Comparison of ENCODE assay signal across 1 cellular context in genomic region chr1:116852367-116852766, GRCh38.
TF ChIP-seq lines count a peak whose summit lies in the region.

No MANE protein-coding gene starts in this region.

TF ChIP-seq in WTC11, 78 proteins besides CTCF, POLR2A, EP300 and RAD21:
- TF ChIP-seq ZNF532 (CRISPR knock-in tag; IDR thresholded peaks at IDR 0.05; ENCODE audit: borderline replicate concordance) (no peak), ATF6 (CRISPR knock-in tag; IDR thresholded peaks at IDR 0.05) (no peak), GRHL2 (CRISPR knock-in tag; IDR thresholded peaks at IDR 0.05; ENCODE audit: insufficient replicate concordance, severe bottlenecking) (no peak)
- TF ChIP-seq, protein P1, sequence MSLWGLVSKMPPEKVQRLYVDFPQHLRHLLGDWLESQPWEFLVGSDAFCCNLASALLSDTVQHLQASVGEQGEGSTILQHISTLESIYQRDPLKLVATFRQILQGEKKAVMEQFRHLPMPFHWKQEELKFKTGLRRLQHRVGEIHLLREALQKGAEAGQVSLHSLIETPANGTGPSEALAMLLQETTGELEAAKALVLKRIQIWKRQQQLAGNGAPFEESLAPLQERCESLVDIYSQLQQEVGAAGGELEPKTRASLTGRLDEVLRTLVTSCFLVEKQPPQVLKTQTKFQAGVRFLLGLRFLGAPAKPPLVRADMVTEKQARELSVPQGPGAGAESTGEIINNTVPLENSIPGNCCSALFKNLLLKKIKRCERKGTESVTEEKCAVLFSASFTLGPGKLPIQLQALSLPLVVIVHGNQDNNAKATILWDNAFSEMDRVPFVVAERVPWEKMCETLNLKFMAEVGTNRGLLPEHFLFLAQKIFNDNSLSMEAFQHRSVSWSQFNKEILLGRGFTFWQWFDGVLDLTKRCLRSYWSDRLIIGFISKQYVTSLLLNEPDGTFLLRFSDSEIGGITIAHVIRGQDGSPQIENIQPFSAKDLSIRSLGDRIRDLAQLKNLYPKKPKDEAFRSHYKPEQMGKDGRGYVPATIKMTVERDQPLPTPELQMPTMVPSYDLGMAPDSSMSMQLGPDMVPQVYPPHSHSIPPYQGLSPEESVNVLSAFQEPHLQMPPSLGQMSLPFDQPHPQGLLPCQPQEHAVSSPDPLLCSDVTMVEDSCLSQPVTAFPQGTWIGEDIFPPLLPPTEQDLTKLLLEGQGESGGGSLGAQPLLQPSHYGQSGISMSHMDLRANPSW (CRISPR knock-in tag; conservative IDR thresholded peaks at IDR 0.05; ENCODE audit: low read depth) = no peak
TF ChIP-seq in WTC11: peak in this region for 0.
